In the genomic region with DNA sequence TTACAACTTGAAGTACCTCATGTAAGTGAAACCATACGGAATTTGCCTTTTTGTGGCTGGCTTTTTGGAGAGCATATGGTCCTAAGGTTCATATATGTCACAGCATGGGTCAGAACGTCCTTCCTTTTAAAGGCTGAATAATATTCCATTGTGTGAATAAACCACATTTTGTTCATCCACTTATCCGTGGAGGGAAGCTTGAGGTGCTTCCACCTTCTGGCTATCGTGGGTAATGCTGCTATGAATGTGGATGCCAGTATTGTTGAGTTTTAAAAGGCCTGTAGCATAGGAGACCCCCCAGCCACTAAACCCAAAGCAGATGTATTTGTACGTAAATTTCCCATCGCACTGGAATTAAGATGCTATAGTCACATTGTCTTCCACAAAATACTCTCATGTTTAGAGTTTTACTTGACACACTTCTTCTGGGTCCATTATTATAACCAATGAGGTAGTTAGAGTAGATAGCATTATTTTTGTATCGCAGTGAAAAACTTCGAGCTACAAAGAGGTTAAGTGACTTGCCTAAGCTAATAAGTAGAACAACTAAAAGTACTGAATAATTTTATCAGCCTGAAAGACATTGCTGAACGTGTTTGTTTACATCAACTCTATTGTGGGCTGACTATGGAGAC, we compare ENCODE assay signal across 8 cellular contexts.
DNase-seq lines count a peak whose midpoint lies in the region; ATAC-seq and TF ChIP-seq lines count a peak whose summit lies in the region.

No MANE protein-coding gene starts in this region.

- H3K27ac ChIP-seq in right atrium auricular region = no peak overlapping the region

- DNase-seq in right atrium auricular region (ENCODE audit: low spot score) = no peak
- no peak for DNase-seq in left cardiac atrium
- DNase-seq in SW480 (ENCODE audit: low spot score) = peak; percentile 13
- peak; percentile 53 for DNase-seq in iPS-NIHi11 (ENCODE audit: low spot score)
- DNase-seq in HuH-7.5 (ENCODE audit: low spot score) = no peak
- DNase-seq in T-helper 2 cell = no peak
- DNase-seq in 8988T = no peak

- intact Hi-C loops in left cardiac atrium (cut with DNase I) = loop anchor here in 1 of 2 donors (10.0 kb wide), 2 partner anchors 178 to 298 kb away; partner anchors contain the start of gene CTBP2

- H3K9me3 ChIP-seq in right atrium auricular region = no peaks in the 10 kb centered on the region

- H3K27me3 ChIP-seq in right atrium auricular region = no peaks in the 10 kb centered on the region

- no peak for ATAC-seq in left cardiac atrium
- no peak for ATAC-seq in GM21576 (IDR thresholded peaks at IDR 0.05; ENCODE audit: unreplicated experiment)

- no peak overlapping the region for H3K4me3 ChIP-seq in right atrium auricular region

- H3K36me3 ChIP-seq in right atrium auricular region = no peaks in the 10 kb centered on the region

- peak; percentile 34 to 67 for TF ChIP-seq CTCF in right atrium auricular region (IDR thresholded peaks at IDR 0.05)

- no peaks in the 10 kb centered on the region for H3K4me1 ChIP-seq in right atrium auricular region

Comparison
In these comparisons a context has a peak if more than half of its experiments do, and no peak if none do; other contexts are left out.
1. DNase-seq: peak in SW480 (single experiment) and iPS-NIHi11 (single experiment); none in right atrium auricular region (single experiment), left cardiac atrium (single experiment), HuH-7.5 (single experiment), T-helper 2 cell (0 of 5) and 8988T (single experiment).